Comparison of ENCODE assay signal across 8 cellular contexts in genomic region chr5:126446498-126447224, GRCh38. TPM values are rescaled to one million over a fixed set of nuclear protein-coding genes. Genes with fewer than 3 reads are reported as not detected.
DNase-seq lines count a peak whose midpoint lies in the region; ATAC-seq, FAIRE-seq and TF ChIP-seq lines count a peak whose summit lies in the region.

No MANE protein-coding gene starts in this region.

- no peaks in the 10 kb centered on the region for H3K27me3 ChIP-seq in keratinocyte (ENCODE audit: control insufficient read depth, extremely low read depth, insufficient read depth, low read length)

- H3K4me2 ChIP-seq in keratinocyte (ENCODE audit: control insufficient read depth, extremely low read depth, insufficient read depth, low read depth, low read length), result peak overlapping the region; percentile 90

- H3K36me3 ChIP-seq in keratinocyte (ENCODE audit: control insufficient read depth in 2 of 2, extremely low read depth in 1 of 2, insufficient read depth in 2 of 2, low read length in 2 of 2), result peaks cover 5 to 7% of the 10 kb centered on the region in 2 experiments

- no peaks in the 10 kb centered on the region for H3K9me1 ChIP-seq in keratinocyte (ENCODE audit: control insufficient read depth, extremely low read depth, insufficient read depth, low read length)

- no peaks in the 10 kb centered on the region for H3K9me3 ChIP-seq in keratinocyte (ENCODE audit: control insufficient read depth, low read depth, low read length)

- H4K20me1 ChIP-seq in keratinocyte (ENCODE audit: control insufficient read depth, extremely low read depth, insufficient read depth, low read length), result no peaks in the 10 kb centered on the region

- DNase-seq in Caki2 (ENCODE audit: low read depth), result peak; percentile 90
- DNase-seq in activated CD4-positive, CD25-positive, alpha-beta regulatory T cell treated with anti-CD3 and anti-CD28 coated beads, Interleukin-2, amount 50 U/mL, for 72 hours, result peak; percentile 41
- DNase-seq in keratinocyte (ENCODE audit: low read depth, low spot score), result peak; percentile 77
- no peak for DNase-seq in NCI-H1092 (lab: John Stamatoyannopoulos, UW)
- DNase-seq in dermis blood vessel endothelial cell, result no peak
- DNase-seq in Ammon's horn (ENCODE audit: low spot score), result no peak
- no peak for DNase-seq in cerebellum (ENCODE audit: low spot score)

- H3K27ac ChIP-seq in keratinocyte (ENCODE audit: control insufficient read depth, insufficient read depth, low read length), result peak overlapping the region; percentile 99

- H3K4me3 ChIP-seq in keratinocyte (ENCODE audit: control insufficient read depth in 2 of 3, extremely low read depth in 1 of 3, insufficient read depth in 2 of 3, low read depth in 1 of 3, low read length in 3 of 3), result peak overlapping the region in 2 of 3 experiments; percentile 31 to 39

- peak overlapping the region; percentile 84 for H3K9ac ChIP-seq in keratinocyte (ENCODE audit: control insufficient read depth, extremely low read depth, insufficient read depth, low read length)

- dilution Hi-C loops in keratinocyte (cut with MboI; ENCODE audit: extremely low pct_ligation_motif_present, low sequenced_read_pairs), result no loop called here

- no peak overlapping the region for H2AFZ ChIP-seq in keratinocyte (ENCODE audit: control insufficient read depth, low read length)

- peak; percentile 82 for FAIRE-seq in keratinocyte (lab: Jason Lieb, UNC)

- in situ Hi-C loops in Caki2 (cut with HindIII; ENCODE audit: low pct_unique_long_range_greater_than_20kb, low sequenced_read_pairs), result no loop called here

- H3K79me2 ChIP-seq in keratinocyte (ENCODE audit: control insufficient read depth, insufficient read depth, low read length), result peaks cover 45% of the 10 kb centered on the region

- peaks cover 36% of the 10 kb centered on the region for H3K4me1 ChIP-seq in keratinocyte (ENCODE audit: control insufficient read depth, extremely low read depth, insufficient read depth, low read length)

- TF ChIP-seq CTCF in keratinocyte (optimal IDR thresholded peaks at IDR 0.05 in 1 of 3, IDR thresholded peaks at IDR 0.05 in 1 of 3, conservative IDR thresholded peaks at IDR 0.05 in 1 of 3; ENCODE audit: extremely low read depth in 1 of 3, insufficient read depth in 2 of 3, low read length in 3 of 3), result no peak

- ATAC-seq in HG02588 (IDR thresholded peaks at IDR 0.05; ENCODE audit: unreplicated experiment), result peak; percentile 36

RNA-seq across cellular contexts. Expression of gene GRAMD2B, which starts 23.5 kb away (rescaled TPM):
- 38.3 and 50.4 TPM in 2 replicates for total RNA-seq in Caki2 (2014; rRNA removed; shearing (Covaris generic); ENCODE audit: low replicate concordance)
- polyA plus RNA-seq in keratinocyte, result 37.6 to 45.9 TPM (median 42.9 TPM) in 3 replicates
- polyA plus RNA-seq in keratinocyte (2011; ENCODE audit: low read depth), result 62.9 TPM
- polyA plus RNA-seq in keratinocyte (2011; cell fraction: cytosol; rRNA removed), result 32.0 and 46.3 TPM in 2 replicates
- polyA plus RNA-seq in keratinocyte (2011; cell fraction: nucleus; rRNA removed), result 38.5 and 43.3 TPM in 2 replicates
- 25.5 and 51.0 TPM in 2 replicates for polyA plus RNA-seq in keratinocyte (2012; ENCODE audit: low replicate concordance)
- 6.6 to 20.9 TPM (median 16.2 TPM) in 3 replicates for polyA minus RNA-seq in keratinocyte
- 22.4 TPM for polyA minus RNA-seq in keratinocyte (2011; cell fraction: cytosol; rRNA and poly(A)+ RNA removed)
- 14.1 and 36.8 TPM in 2 replicates for polyA minus RNA-seq in keratinocyte (2011; cell fraction: nucleus; rRNA and poly(A)+ RNA removed)
- total RNA-seq in dermis blood vessel endothelial cell (7.3 and 13.9 TPM in 2 replicates), cerebellum (8.6 TPM)

Comparison
In these comparisons a context has a peak if more than half of its experiments do, and no peak if none do; other contexts are left out.
1. DNase-seq: peak in Caki2 (single experiment), activated CD4-positive, CD25-positive, alpha-beta regulatory T cell treated with anti-CD3 and anti-CD28 coated beads, Interleukin-2, amount 50 U/mL, for 72 hours (single experiment) and keratinocyte (single experiment); none in NCI-H1092 (single experiment), dermis blood vessel endothelial cell (single experiment), Ammon's horn (single experiment) and cerebellum (single experiment).